ENCODE assay signal across 11 cellular contexts in the genomic region with DNA sequence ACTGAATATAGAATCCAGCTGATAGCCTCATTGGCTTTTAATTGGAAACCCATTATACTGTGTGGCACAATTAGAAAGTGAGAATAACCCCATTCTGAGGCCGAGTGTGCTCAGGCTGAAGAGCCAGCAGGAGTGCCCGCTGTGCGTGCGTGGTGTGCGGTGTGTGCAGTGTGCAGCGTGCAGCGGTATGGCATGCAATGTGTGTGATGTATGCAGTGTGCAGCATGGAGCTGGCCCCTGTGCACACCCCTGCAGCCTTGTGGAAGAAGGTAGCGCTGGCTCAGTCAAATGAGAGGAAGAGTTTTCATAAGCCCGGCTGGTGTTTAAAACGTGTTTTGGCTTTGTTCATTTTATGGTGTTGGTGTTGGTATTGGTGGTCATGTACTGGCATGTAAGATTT. TPM values are rescaled to one million over a fixed set of nuclear protein-coding genes. Genes with fewer than 3 reads are reported as not detected.
A peak's percentile ranks its signal among the peaks of the same experiment; 100 is the strongest.
DNase-seq lines count a peak whose midpoint lies in the region; ATAC-seq, FAIRE-seq and TF ChIP-seq lines count a peak whose summit lies in the region.
"Had no signal": no experiment of that assay in that cellular context is flagged by ENCODE, and none has a peak within 500 bp of the region (broad histone marks: within the 10 kb centered on the region; RNA-seq: fewer than 3 reads in every experiment).

No MANE protein-coding gene starts in this region.

- ATAC-seq in left ventricle myocardium superior (peak; percentile 11), heart left ventricle (no peak), HG03159 (IDR thresholded peaks at IDR 0.05; ENCODE audit: unreplicated experiment) (no peak), GM21737 (IDR thresholded peaks at IDR 0.05; ENCODE audit: unreplicated experiment) (no peak)
- ATAC-seq in activated CD8-positive, alpha-beta T cell treated with anti-CD3 and anti-CD28 coated beads, Interleukin-2, amount 10 ng/mL, durations not matched to agents 7 days and 5 days: peak; percentile 32

- no peak overlapping the region for H3K4me3 Mint-ChIP-seq in activated CD8-positive, alpha-beta T cell treated with anti-CD3 and anti-CD28 coated beads, Interleukin-2, amount 10 ng/mL, durations not matched to agents 7 days and 5 days

- H3K36me3 Mint-ChIP-seq in activated CD8-positive, alpha-beta T cell treated with anti-CD3 and anti-CD28 coated beads, Interleukin-2, amount 10 ng/mL, durations not matched to agents 7 days and 5 days (ENCODE audit: low read depth): peaks cover 43% of the 10 kb centered on the region

- H3K27ac ChIP-seq in heart left ventricle: no peak overlapping the region
- H3K27ac ChIP-seq in kidney (ENCODE audit: low read depth in 2 of 2, low read length in 2 of 2): no peak overlapping the region

- no peak for TF ChIP-seq CTCF in heart left ventricle (IDR thresholded peaks at IDR 0.05)
- no peak for TF ChIP-seq CTCF in kidney (IDR thresholded peaks at IDR 0.05; ENCODE audit: borderline replicate concordance, extremely low read depth, insufficient read depth)

- CTCF ChIA-PET in activated CD8-positive, alpha-beta T cell treated with anti-CD3 and anti-CD28 coated beads, Interleukin-2, amount 10 ng/mL, durations not matched to agents 7 days and 5 days (lab: Charles Lee): interaction anchor here (0.6 to 2.4 kb wide), 15 partner anchors 8 to 108 kb away, joined by 3 to 18 read pairs (median 3); no protein-coding TSS in a partner anchor

- H3K36me3 ChIP-seq in heart left ventricle: peaks cover 2 to 100% (median 91%) of the 10 kb centered on the region in 9 donors
- peaks cover 33 to 46% of the 10 kb centered on the region in 2 donors for H3K36me3 ChIP-seq in kidney (ENCODE audit: control insufficient read depth in 1 of 2, insufficient read depth in 2 of 2, low read length in 2 of 2)

- H3K4me1 ChIP-seq in heart left ventricle: peaks cover 0 to 30% (median 13%) of the 10 kb centered on the region in 12 donors
- H3K4me1 ChIP-seq in kidney (ENCODE audit: control insufficient read depth in 1 of 2, insufficient read depth in 1 of 2, low read depth in 1 of 2, low read length in 2 of 2): peaks cover 5 to 7% of the 10 kb centered on the region in 2 donors

- no peak overlapping the region for H3K27ac Mint-ChIP-seq in activated CD8-positive, alpha-beta T cell treated with anti-CD3 and anti-CD28 coated beads, Interleukin-2, amount 10 ng/mL, durations not matched to agents 7 days and 5 days

- H3K4me1 Mint-ChIP-seq in activated CD8-positive, alpha-beta T cell treated with anti-CD3 and anti-CD28 coated beads, Interleukin-2, amount 10 ng/mL, durations not matched to agents 7 days and 5 days (ENCODE audit: low read depth): no peaks in the 10 kb centered on the region

- H3K4me3 ChIP-seq in heart left ventricle (no peak overlapping the region), kidney (ENCODE audit: low read length in 2 of 2) (no peak overlapping the region)
- H3K4me3 ChIP-seq: gastrocnemius medialis had no signal

- H3K9ac ChIP-seq in kidney (ENCODE audit: low read length in 2 of 2): no peak overlapping the region

- WGBS in heart left ventricle, 4 donors: 66 to 78% (median 77%) methylated on average over 10 of the region's 10 CpGs

- no peaks in the 10 kb centered on the region for H3K9me3 ChIP-seq in heart left ventricle
- H3K9me3 ChIP-seq in kidney (ENCODE audit: control insufficient read depth in 1 of 2, low read length in 2 of 2): no peaks in the 10 kb centered on the region
- H3K9me3 ChIP-seq: gastrocnemius medialis had no signal

- DNase-seq in left ventricle myocardium superior: no peak
- no peak for DNase-seq in heart left ventricle
- DNase-seq in activated CD8-positive, alpha-beta T cell treated with anti-CD3 and anti-CD28 coated beads, Interleukin-2, amount 10 ng/mL, durations not matched to agents 7 days and 5 days: no peak
- peak; percentile 51 for DNase-seq in mesenteric fat pad (ENCODE audit: low spot score)
- DNase-seq in NCI-H82 treated with DMSO at 0.1 percent for 48 hours (lab: John Stamatoyannopoulos, UW; ENCODE audit: unreplicated experiment): no peak
- DNase-seq in kidney: no peak
- DNase-seq: SIG-M5 had no signal

- H3K9me3 Mint-ChIP-seq in activated CD8-positive, alpha-beta T cell treated with anti-CD3 and anti-CD28 coated beads, Interleukin-2, amount 10 ng/mL, durations not matched to agents 7 days and 5 days (ENCODE audit: insufficient read depth): no peaks in the 10 kb centered on the region

- POLR2A ChIA-PET in activated CD8-positive, alpha-beta T cell treated with anti-CD3 and anti-CD28 coated beads, Interleukin-2, amount 10 ng/mL, durations not matched to agents 7 days and 5 days (lab: Charles Lee): no interaction called here

- no peak for FAIRE-seq in kidney (lab: Jason Lieb, UNC)
- FAIRE-seq: TTC549 had no signal

- TF ChIP-seq POLR2A in heart left ventricle (IDR thresholded peaks at IDR 0.05): no peak

- H3K27me3 Mint-ChIP-seq in activated CD8-positive, alpha-beta T cell treated with anti-CD3 and anti-CD28 coated beads, Interleukin-2, amount 10 ng/mL, durations not matched to agents 7 days and 5 days (ENCODE audit: low read depth): no peaks in the 10 kb centered on the region

- intact Hi-C loops in left ventricle myocardium superior (cut with micrococcal nuclease): no loop called here
- intact Hi-C loops in heart left ventricle (cut with DNase I): loop anchor here in 8 of 10 donors (1.0 to 10.0 kb wide), 4 partner anchors 47 to 105 kb away; no protein-coding TSS in a partner anchor
- intact Hi-C loops in kidney (cut with DNase I): no loop called here

- H3K27me3 ChIP-seq in heart left ventricle: no peaks in the 10 kb centered on the region
- H3K27me3 ChIP-seq: gastrocnemius medialis had no signal

RNA-seq across cellular contexts. Expression of gene CKB, which starts 22.9 kb away (rescaled TPM):
- total RNA-seq in left ventricle myocardium superior: 533 TPM
- 1,000 to 10,000 TPM in 2 of 9 donors, 100 to 1,000 TPM in 7; 203 to 1,105 (median 462) TPM for total RNA-seq in heart left ventricle
- 1,000 to 10,000 TPM in 1 of 2 donors, 100 to 1,000 TPM in 1; 529 to 1,103 TPM for polyA plus RNA-seq in heart left ventricle
- 1 to 10 TPM; 2.2 to 2.7 TPM for total RNA-seq in activated CD8-positive, alpha-beta T cell treated with anti-CD3 and anti-CD28 coated beads, Interleukin-2, amount 10 ng/mL, durations not matched to agents 7 days and 5 days
- total RNA-seq in mesenteric fat pad: 90.1 TPM
- 539 TPM for total RNA-seq in kidney
- polyA plus RNA-seq in kidney (ENCODE audit: insufficient read depth, low read depth, low replicate concordance): 916 TPM

RNA-seq across cellular contexts. Expression of gene TRMT61A, which starts 29.3 kb away (rescaled TPM):
- total RNA-seq in left ventricle myocardium superior (5.5 TPM), heart left ventricle (1 to 10 TPM; 3.2 to 7.1 (median 5.1) TPM), mesenteric fat pad (13.8 TPM), kidney (16.0 TPM)
- polyA plus RNA-seq in heart left ventricle (10 to 100 TPM in 1 of 2 donors, 1 to 10 TPM in 1; 5.8 to 15.9 TPM), kidney (ENCODE audit: insufficient read depth, low read depth, low replicate concordance) (11.9 TPM)
- 1 to 10 TPM; 8.5 to 8.8 TPM for total RNA-seq in activated CD8-positive, alpha-beta T cell treated with anti-CD3 and anti-CD28 coated beads, Interleukin-2, amount 10 ng/mL, durations not matched to agents 7 days and 5 days

Comparison
In these comparisons a context has a peak if more than half of its experiments do, and no peak if none do; other contexts are left out.
1. ATAC-seq: peak in left ventricle myocardium superior (single experiment) and activated CD8-positive, alpha-beta T cell treated with anti-CD3 and anti-CD28 coated beads, Interleukin-2, amount 10 ng/mL, durations not matched to agents 7 days and 5 days (single experiment); none in heart left ventricle (0 of 4), HG03159 (single experiment) and GM21737 (single experiment).
2. intact Hi-C loops: an anchor here in heart left ventricle (1.0 to 10.0 kb wide); none called in left ventricle myocardium superior and kidney.
3. RNA of gene CKB, which starts 22.9 kb away (total RNA-seq): 539 TPM in kidney (single experiment), 533 TPM in left ventricle myocardium superior (single experiment), 203 to 1,105 TPM in heart left ventricle and 90.1 TPM in mesenteric fat pad (single experiment); 2.2 to 2.7 TPM in activated CD8-positive, alpha-beta T cell treated with anti-CD3 and anti-CD28 coated beads, Interleukin-2, amount 10 ng/mL, durations not matched to agents 7 days and 5 days; every median in the first group is over 10 times any median in the second.